In genomic region chr5:164188733-164189148, GRCh38 we compare ENCODE assay signal across 13 cellular contexts.
DNase-seq lines count a peak whose midpoint lies in the region; ATAC-seq and TF ChIP-seq lines count a peak whose summit lies in the region.
"Had no signal": no experiment of that assay in that cellular context is flagged by ENCODE, and none has a peak within 500 bp of the region (broad histone marks: within the 10 kb centered on the region; RNA-seq: fewer than 3 reads in every experiment).

No MANE protein-coding gene starts in this region.

- H3K9ac ChIP-seq in mesendoderm (ENCODE audit: low read length) (no peak overlapping the region), Karpas-422 (ENCODE audit: low read length) (no peak overlapping the region)

- no peak for ATAC-seq in HG02973 (IDR thresholded peaks at IDR 0.05; ENCODE audit: unreplicated experiment)

- H3K4me1 ChIP-seq in mesendoderm (ENCODE audit: control insufficient read depth, low read depth, low read length) (no peaks in the 10 kb centered on the region), Karpas-422 (ENCODE audit: low read length) (no peaks in the 10 kb centered on the region)

- no peak overlapping the region for H4K8ac ChIP-seq in mesendoderm (ENCODE audit: low read depth, low read length)

- no peaks in the 10 kb centered on the region for H3K36me3 ChIP-seq in mesendoderm (ENCODE audit: control insufficient read depth, insufficient read depth, low read length)
- H3K36me3 ChIP-seq in brain microvascular endothelial cell (replicated peaks), result no peaks in the 10 kb centered on the region
- H3K36me3 ChIP-seq in Karpas-422 (ENCODE audit: insufficient read depth, low read length), result no peaks in the 10 kb centered on the region

- H3K4me3 ChIP-seq in mesendoderm (ENCODE audit: low read length) (no peak overlapping the region), brain microvascular endothelial cell (ENCODE audit: low read depth, low read length) (no peak overlapping the region), Karpas-422 (ENCODE audit: low read length) (no peak overlapping the region)

- H3K23ac ChIP-seq in mesendoderm (ENCODE audit: low read length), result no peak overlapping the region

- H3K9me3 ChIP-seq in Karpas-422 (ENCODE audit: low read length), result no peaks in the 10 kb centered on the region

- no peaks in the 10 kb centered on the region for H3K9me2 ChIP-seq in Karpas-422 (replicated peaks; ENCODE audit: insufficient read depth, low read length)

- H2BK120ac ChIP-seq in mesendoderm (ENCODE audit: low read depth, low read length), result no peak overlapping the region

- no peak overlapping the region for H3K18ac ChIP-seq in mesendoderm (ENCODE audit: low read length)

- no CpG with 5 or more reads among the region's 4 CpGs for WGBS in mesendoderm (ENCODE audit: extremely low coverage, insufficient coverage, low lambda C conversion rate)

- H3K79me1 ChIP-seq in mesendoderm (ENCODE audit: low read length), result no peaks in the 10 kb centered on the region

- no peak overlapping the region for H3K56ac ChIP-seq in mesendoderm (ENCODE audit: low read length)

- no peak overlapping the region for H2BK15ac ChIP-seq in mesendoderm (replicated peaks; ENCODE audit: low read depth)

- DNase-seq in D341Med (ENCODE audit: low spot score), result peak; percentile 59
- DNase-seq in NCI-H69 (lab: John Stamatoyannopoulos, UW), result peak; percentile 94
- peak; percentile 6 for DNase-seq in dermis blood vessel endothelial cell
- peak; percentile 19 for DNase-seq in mesendoderm
- DNase-seq in brain microvascular endothelial cell, result no peak
- no peak for DNase-seq in activated naive CD4-positive, alpha-beta T cell (lab: John Stamatoyannopoulos, UW)
- no peak for DNase-seq in Karpas-422
- DNase-seq: activated CD4-positive, alpha-beta T cell treated with anti-CD3 and anti-CD28 coated beads for 1 hour; amniotic stem cell; DMS153; immature natural killer cell; NCI-H1436 had no signal

- H2BK5ac ChIP-seq in mesendoderm (ENCODE audit: low read length), result no peak overlapping the region

- no peaks in the 10 kb centered on the region for H4K20me1 ChIP-seq in Karpas-422 (ENCODE audit: insufficient read depth, low read depth, low read length)

- no peak overlapping the region for H2AK5ac ChIP-seq in mesendoderm (ENCODE audit: low read length)

- H3K79me2 ChIP-seq in mesendoderm (ENCODE audit: control insufficient read depth, insufficient read depth, low read length) (no peaks in the 10 kb centered on the region), Karpas-422 (ENCODE audit: low read length) (no peaks in the 10 kb centered on the region)

- no peak overlapping the region for H4K5ac ChIP-seq in mesendoderm (ENCODE audit: low read length)

- in situ Hi-C loops in brain microvascular endothelial cell (cut with HindIII; ENCODE audit: low pct_ligation_motif_present, low sequenced_read_pairs), result no loop called here

- H3K4me2 ChIP-seq in mesendoderm (ENCODE audit: low read length) (no peak overlapping the region), Karpas-422 (ENCODE audit: low read depth, low read length, poor library complexity, severe bottlenecking) (no peak overlapping the region)

- H3K27me3 ChIP-seq in mesendoderm (ENCODE audit: insufficient read depth, low read length, poor library complexity) (no peaks in the 10 kb centered on the region), brain microvascular endothelial cell (replicated peaks) (no peaks in the 10 kb centered on the region), Karpas-422 (ENCODE audit: low read length) (no peaks in the 10 kb centered on the region)

- H2AFZ ChIP-seq in Karpas-422 (ENCODE audit: low read length), result no peak overlapping the region

- H3K27ac ChIP-seq in mesendoderm (ENCODE audit: low read depth, low read length) (no peak overlapping the region), brain microvascular endothelial cell (no peak overlapping the region), Karpas-422 (ENCODE audit: low read length) (no peak overlapping the region)

- no peak overlapping the region for H3K4ac ChIP-seq in mesendoderm (ENCODE audit: low read depth, low read length)

- no peak for TF ChIP-seq CTCF in brain microvascular endothelial cell (IDR thresholded peaks at IDR 0.05; ENCODE audit: low read depth, low read length, missing control alignments)

Comparison
In these comparisons a context has a peak if more than half of its experiments do, and no peak if none do; other contexts are left out.
1. DNase-seq: peak in D341Med (single experiment), NCI-H69 (single experiment), dermis blood vessel endothelial cell (single experiment) and mesendoderm (single experiment); none in brain microvascular endothelial cell (single experiment), activated naive CD4-positive, alpha-beta T cell (0 of 4) and Karpas-422 (single experiment).